8 cellular contexts compared by ENCODE assay signal in the genomic region with DNA sequence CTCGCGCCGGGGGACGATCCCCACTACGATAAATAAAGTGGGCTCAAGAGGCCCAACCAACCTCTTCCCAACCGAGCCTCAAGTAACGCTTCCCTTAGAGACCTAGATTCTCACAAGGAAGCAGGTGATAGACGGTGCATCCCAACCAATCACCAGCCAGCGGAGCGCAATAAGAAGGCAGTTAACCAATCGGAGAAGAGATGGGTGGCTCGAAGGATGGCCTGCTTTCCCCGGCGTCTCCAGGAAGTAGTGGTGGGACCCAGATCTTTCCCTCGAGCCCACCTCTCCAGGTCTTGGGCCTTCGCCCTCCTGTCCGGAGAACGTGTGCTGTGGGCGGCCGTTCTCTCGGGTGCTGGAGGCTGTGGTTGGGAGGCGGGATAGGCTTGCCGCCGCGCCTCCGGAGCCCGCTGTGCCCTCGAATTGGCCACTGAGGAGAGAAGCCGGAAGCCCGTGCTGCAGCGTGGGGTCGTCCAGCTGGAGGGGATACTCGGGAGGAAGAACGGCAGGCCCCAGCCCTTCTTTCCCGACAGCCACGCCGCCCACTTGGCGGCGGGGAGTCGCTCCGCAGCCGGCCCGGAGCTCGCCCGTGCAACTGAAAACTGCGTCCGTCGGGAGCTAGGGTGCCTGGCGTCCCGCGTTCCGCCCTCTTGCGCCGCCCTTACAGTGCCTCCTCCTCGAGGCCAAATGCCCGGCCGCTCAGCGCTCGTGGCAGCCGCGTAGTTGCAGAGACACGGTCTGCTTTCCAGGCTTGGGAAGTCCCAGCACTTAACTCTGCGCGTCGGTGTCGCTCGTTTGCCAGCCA. TPM values are rescaled to one million over a fixed set of nuclear protein-coding genes. Genes with fewer than 3 reads are reported as not detected.
DNase-seq lines count a peak whose midpoint lies in the region; ATAC-seq and TF ChIP-seq lines count a peak whose summit lies in the region.

Gene RNF6 (minus strand): TSS at position 594 of the 802 bp plus-strand sequence. CDS start 2,665 bp downstream, outside the sequence.

- peak within 1 kb of the TSS; percentile 93 to 98 for H3K4ac ChIP-seq in mesenchymal stem cell (ENCODE audit: low read depth in 1 of 2, low read length in 2 of 2)

- peaks cover 7% of the 10 kb centered on the region for H3K79me1 ChIP-seq in mesenchymal stem cell (replicated peaks; ENCODE audit: low read length, poor library complexity, severe bottlenecking)

- H3K36me3 Mint-ChIP-seq in Caco-2 (ENCODE audit: insufficient read depth, unreplicated experiment) = peaks cover 26% of the 10 kb centered on the region
- H3K36me3 Mint-ChIP-seq in activated CD8-positive, alpha-beta memory T cell treated with anti-CD3 and anti-CD28 coated beads, Interleukin-2, amount 10 ng/mL, durations not matched to agents 7 days and 5 days = peaks cover 29% of the 10 kb centered on the region

- under 1% methylated on average over 64 of the region's 67 CpGs for WGBS in mesenchymal stem cell

- peak within 1 kb of the TSS; percentile 95 for H3K4me3 Mint-ChIP-seq in Caco-2 (ENCODE audit: unreplicated experiment)
- H3K4me3 Mint-ChIP-seq in activated CD8-positive, alpha-beta memory T cell treated with anti-CD3 and anti-CD28 coated beads, Interleukin-2, amount 10 ng/mL, durations not matched to agents 7 days and 5 days = peak within 1 kb of the TSS; percentile 100

- CTCF ChIA-PET in Caco-2 (lab: Charles Lee) = interaction anchor here (0.6 to 1.5 kb wide), 4 partner anchors 35 to 281 kb away, joined by 3 to 4 read pairs (median 3); no protein-coding TSS in a partner anchor
- CTCF ChIA-PET in activated CD8-positive, alpha-beta memory T cell treated with anti-CD3 and anti-CD28 coated beads, Interleukin-2, amount 10 ng/mL, durations not matched to agents 7 days and 5 days (lab: Charles Lee) = interaction anchor here (1.5 to 4.0 kb wide), 2 partner anchors 36 to 477 kb away, joined by 3 to 33 read pairs; no protein-coding TSS in a partner anchor

- peak within 1 kb of the TSS; percentile 74 for H2BK5ac ChIP-seq in mesenchymal stem cell (ENCODE audit: low read depth, low read length, poor library complexity, severe bottlenecking)

- POLR2A ChIA-PET in Caco-2 (lab: Charles Lee) = interaction anchor here (0.6 to 1.6 kb wide), 2 partner anchors 36 to 171 kb away, joined by 3 to 5 read pairs; no protein-coding TSS in a partner anchor

- H4K91ac ChIP-seq in mesenchymal stem cell (ENCODE audit: low read length) = peak within 1 kb of the TSS; percentile 97

- no peaks in the 10 kb centered on the region for H3K9me3 ChIP-seq in Caco-2
- H3K9me3 ChIP-seq in NT2/D1 (ENCODE audit: insufficient read depth, low read length) = no peaks in the 10 kb centered on the region
- H3K9me3 ChIP-seq in endocrine pancreas (ENCODE audit: control insufficient read depth, low read length) = no peaks in the 10 kb centered on the region
- no peaks in the 10 kb centered on the region for H3K9me3 ChIP-seq in mesenchymal stem cell (ENCODE audit: control insufficient read depth, low read length)

- DNase-seq in Caco-2 (peak; percentile 95 to 98), HUDEP-2 (lab: John Stamatoyannopoulos, UW; ENCODE audit: unreplicated experiment in 76 of 76) (peak; percentile 17 to 95 (median 86)), NT2/D1 (ENCODE audit: low read depth, low spot score) (peak; percentile 89), mesenchymal stem cell (peak; percentile 100)
- peak; percentile 94 for DNase-seq in activated CD8-positive, alpha-beta memory T cell treated with anti-CD3 and anti-CD28 coated beads, Interleukin-2, amount 10 ng/mL, durations not matched to agents 7 days and 5 days
- DNase-seq in stimulated activated CD8-positive, alpha-beta memory T cell treated with anti-CD3 and anti-CD28 coated beads, Interleukin-12 subunit alpha, Interleukin-12 subunit beta, amount 100 ng/mL, for 4 hours (ENCODE audit: low read depth) = peak; percentile 74

- H3K27ac ChIP-seq in mesenchymal stem cell (ENCODE audit: low read length, poor library complexity, severe bottlenecking) = peak within 1 kb of the TSS; percentile 96

- H3K23ac ChIP-seq in mesenchymal stem cell (ENCODE audit: low read length in 2 of 2) = peak within 1 kb of the TSS in 1 of 2 experiments; percentile 68

- intact Hi-C loops in Caco-2 (cut with micrococcal nuclease; ENCODE audit: unreplicated experiment) = loop anchor here (1.0 kb wide), 3 partner anchors 31 to 59 kb away; no protein-coding TSS in a partner anchor

- no peak for TF ChIP-seq CTCF in Caco-2 (IDR thresholded peaks at IDR 0.05; ENCODE audit: insufficient read depth in 1 of 2, low read depth in 1 of 2, low read length in 1 of 2, severe bottlenecking in 1 of 2, unreplicated experiment in 1 of 2)

- peak within 1 kb of the TSS; percentile 97 for H4K8ac ChIP-seq in mesenchymal stem cell (ENCODE audit: low read length)

- peak within 1 kb of the TSS; percentile 62 for H2BK120ac ChIP-seq in mesenchymal stem cell (ENCODE audit: low read depth, low read length)

- peak within 1 kb of the TSS; percentile 98 to 99 for H3K18ac ChIP-seq in mesenchymal stem cell (ENCODE audit: low read depth in 1 of 2, low read length in 2 of 2)

- no peaks in the 10 kb centered on the region for H3K9me3 Mint-ChIP-seq in Caco-2 (ENCODE audit: unreplicated experiment)
- no peaks in the 10 kb centered on the region for H3K9me3 Mint-ChIP-seq in activated CD8-positive, alpha-beta memory T cell treated with anti-CD3 and anti-CD28 coated beads, Interleukin-2, amount 10 ng/mL, durations not matched to agents 7 days and 5 days (ENCODE audit: low read depth)

- H3K36me3 ChIP-seq in Caco-2 (ENCODE audit: control insufficient read depth, insufficient read depth, low read length) = peaks cover 3% of the 10 kb centered on the region
- H3K36me3 ChIP-seq in NT2/D1 (ENCODE audit: insufficient read depth, insufficient read length, low read length) = peaks cover 36% of the 10 kb centered on the region
- H3K36me3 ChIP-seq in endocrine pancreas (ENCODE audit: control insufficient read depth, insufficient read depth, low read length) = peaks cover 4% of the 10 kb centered on the region
- peaks cover 3 to 33% of the 10 kb centered on the region in 2 experiments for H3K36me3 ChIP-seq in mesenchymal stem cell (ENCODE audit: control insufficient read depth in 1 of 2, insufficient read depth in 2 of 2, low read depth in 1 of 2, low read length in 2 of 2)

- H3K27me3 ChIP-seq in Caco-2 (replicated peaks; ENCODE audit: control insufficient read depth, insufficient read depth, low read length) = no peaks in the 10 kb centered on the region
- no peaks in the 10 kb centered on the region for H3K27me3 ChIP-seq in NT2/D1 (ENCODE audit: insufficient read depth, insufficient read length)
- no peaks in the 10 kb centered on the region for H3K27me3 ChIP-seq in endocrine pancreas (ENCODE audit: control insufficient read depth, insufficient read depth, low read length)
- H3K27me3 ChIP-seq in mesenchymal stem cell (ENCODE audit: control insufficient read depth in 1 of 2, insufficient read depth in 1 of 2, low read length in 2 of 2) = peaks cover 0 to 5% of the 10 kb centered on the region in 2 experiments

- H2AFZ ChIP-seq in mesenchymal stem cell (ENCODE audit: low read depth, low read length) = peak within 1 kb of the TSS; percentile 98

- H3K27me3 Mint-ChIP-seq in Caco-2 (ENCODE audit: insufficient read depth, unreplicated experiment) = no peaks in the 10 kb centered on the region
- peaks cover 4% of the 10 kb centered on the region for H3K27me3 Mint-ChIP-seq in activated CD8-positive, alpha-beta memory T cell treated with anti-CD3 and anti-CD28 coated beads, Interleukin-2, amount 10 ng/mL, durations not matched to agents 7 days and 5 days

- peaks cover 11% of the 10 kb centered on the region for H3K4me1 Mint-ChIP-seq in Caco-2 (ENCODE audit: low read depth, unreplicated experiment)
- peaks cover 36% of the 10 kb centered on the region for H3K4me1 Mint-ChIP-seq in activated CD8-positive, alpha-beta memory T cell treated with anti-CD3 and anti-CD28 coated beads, Interleukin-2, amount 10 ng/mL, durations not matched to agents 7 days and 5 days

- H2BK12ac ChIP-seq in mesenchymal stem cell (ENCODE audit: low read length in 2 of 2) = peak within 1 kb of the TSS in 1 of 2 experiments; percentile 17

- H3K4me3 ChIP-seq in Caco-2 (ENCODE audit: low read depth, low read length) (peak within 1 kb of the TSS; percentile 79), NT2/D1 (ENCODE audit: insufficient read length, low read depth) (peak within 1 kb of the TSS; percentile 91), endocrine pancreas (ENCODE audit: control insufficient read depth, insufficient read depth, low read length) (peak within 1 kb of the TSS; percentile 97), mesenchymal stem cell (ENCODE audit: insufficient read depth in 1 of 2, low read depth in 1 of 2, low read length in 2 of 2) (peak within 1 kb of the TSS; percentile 87 to 93)

- H2AK5ac ChIP-seq in mesenchymal stem cell (ENCODE audit: low read length, severe bottlenecking) = no peak within 1 kb of the TSS

- peak within 1 kb of the TSS; percentile 67 for H3K4me2 ChIP-seq in mesenchymal stem cell (ENCODE audit: low read length, poor library complexity, severe bottlenecking)

- BruUV-seq in Caco-2 (replicated peaks; lab: Mats Ljungman, UMichigan) = TSS peak; percentile 78

- H3K4me1 ChIP-seq in Caco-2 = peaks cover 8% of the 10 kb centered on the region
- H3K4me1 ChIP-seq in NT2/D1 (ENCODE audit: insufficient read depth, insufficient read length) = no peaks in the 10 kb centered on the region
- peaks cover 25% of the 10 kb centered on the region for H3K4me1 ChIP-seq in endocrine pancreas (ENCODE audit: control insufficient read depth, insufficient read depth, low read length)
- peaks cover 3% of the 10 kb centered on the region for H3K4me1 ChIP-seq in mesenchymal stem cell (ENCODE audit: control insufficient read depth, insufficient read depth, low read depth, low read length)

- H2BK15ac ChIP-seq in mesenchymal stem cell (ENCODE audit: low read depth, poor library complexity, severe bottlenecking) = peak within 1 kb of the TSS; percentile 93

- peak within 1 kb of the TSS in 1 of 2 experiments; percentile 76 for H3K14ac ChIP-seq in mesenchymal stem cell (ENCODE audit: low read length in 2 of 2)

- peak; percentile 97 for ATAC-seq in GM21381 (IDR thresholded peaks at IDR 0.05; ENCODE audit: unreplicated experiment)
- ATAC-seq in activated CD8-positive, alpha-beta memory T cell treated with anti-CD3 and anti-CD28 coated beads, Interleukin-2, amount 10 ng/mL, durations not matched to agents 7 days and 5 days = peak; percentile 98

- peak within 1 kb of the TSS; percentile 94 for H3K27ac Mint-ChIP-seq in Caco-2 (ENCODE audit: unreplicated experiment)
- H3K27ac Mint-ChIP-seq in activated CD8-positive, alpha-beta memory T cell treated with anti-CD3 and anti-CD28 coated beads, Interleukin-2, amount 10 ng/mL, durations not matched to agents 7 days and 5 days = peak within 1 kb of the TSS; percentile 99

- peak within 1 kb of the TSS; percentile 93 for H3K9ac ChIP-seq in NT2/D1 (ENCODE audit: insufficient read length, low read depth)
- peak within 1 kb of the TSS; percentile 99 for H3K9ac ChIP-seq in endocrine pancreas (ENCODE audit: control insufficient read depth, insufficient read depth, low read length)
- H3K9ac ChIP-seq in mesenchymal stem cell (ENCODE audit: low read length) = peak within 1 kb of the TSS; percentile 98

RNA-seq across cellular contexts. Expression of gene RNF6, which starts in this region (rescaled TPM):
- 39.1 and 41.4 TPM in 2 replicates for total RNA-seq in Caco-2 (2022)
- 10 to 100 TPM; 34.2 to 47.6 TPM for total RNA-seq in activated CD8-positive, alpha-beta memory T cell treated with anti-CD3 and anti-CD28 coated beads, Interleukin-2, amount 10 ng/mL, durations not matched to agents 7 days and 5 days
- polyA plus RNA-seq in mesenchymal stem cell (2013, experiment 1 of 2) = 34.1 TPM
- polyA plus RNA-seq in mesenchymal stem cell (2013, experiment 2 of 2) = 37.0 TPM

Comparison
In these comparisons a context has a peak if more than half of its experiments do, and no peak if none do; other contexts are left out.
1. Peak in every context shown above with its lines: DNase-seq, ATAC-seq, H3K4me3 ChIP-seq and H3K27ac ChIP-seq.